ENCODE assay signal across 8 cellular contexts in genomic region chr1:47996060-47996405, GRCh38. TPM values are rescaled to one million over a fixed set of nuclear protein-coding genes. Genes with fewer than 3 reads are reported as not detected.
DNase-seq lines count a peak whose midpoint lies in the region; ATAC-seq, FAIRE-seq and TF ChIP-seq lines count a peak whose summit lies in the region.

No MANE protein-coding gene starts in this region.

- peak overlapping the region; percentile 99 for H3K4me2 ChIP-seq in A549

- H3K4me1 Mint-ChIP-seq in endodermal cell = peaks cover 68% of the 10 kb centered on the region
- peaks cover 3 to 12% (median 8%) of the 10 kb centered on the region in 4 donors for H3K4me1 Mint-ChIP-seq in naive thymus-derived CD8-positive, alpha-beta T cell

- H3K36me3 ChIP-seq in endodermal cell (ENCODE audit: control insufficient read depth, insufficient read depth, low read length) = peaks cover 41% of the 10 kb centered on the region

- peak overlapping the region; percentile 13 for H3K27ac Mint-ChIP-seq in endodermal cell
- H3K27ac Mint-ChIP-seq in naive thymus-derived CD8-positive, alpha-beta T cell = peak overlapping the region in 1 of 10 donors; percentile 24

- TF ChIP-seq CTCF in A549 (IDR thresholded peaks at IDR 0.05) (no peak), endodermal cell (conservative IDR thresholded peaks at IDR 0.05) (no peak)

- no peak for TF ChIP-seq EP300 in A549 (IDR thresholded peaks at IDR 0.05)

- WGBS in A549 (ENCODE audit: missing lambda C conversion rate) = 56% methylated on average over 7 of the region's 7 CpGs
- WGBS in endodermal cell (ENCODE audit: insufficient coverage in 1 of 2, insufficient read length in 1 of 2), 2 experiments = 0 to 3% methylated on average over 4 to 7 of the region's 7 CpGs

- TF ChIP-seq RAD21 in A549 (conservative IDR thresholded peaks at IDR 0.05 in 1 of 2, IDR thresholded peaks at IDR 0.05 in 1 of 2) = no peak

- POLR2A ChIA-PET in A549 (lab: Yijun Ruan, JAX) = no interaction called here
- POLR2A ChIA-PET in naive thymus-derived CD8-positive, alpha-beta T cell (lab: Charles Lee) = no interaction called here

- H3K4me3 Mint-ChIP-seq in endodermal cell = peak overlapping the region; percentile 81
- peak overlapping the region; percentile 47 to 88 (median 72) for H3K4me3 Mint-ChIP-seq in naive thymus-derived CD8-positive, alpha-beta T cell

- CTCF ChIA-PET in A549 (lab: Yijun Ruan, JAX) = no interaction called here

- H3K9me3 Mint-ChIP-seq in endodermal cell = no peaks in the 10 kb centered on the region
- H3K9me3 Mint-ChIP-seq in naive thymus-derived CD8-positive, alpha-beta T cell = peaks cover 0 to 2% (median 0%) of the 10 kb centered on the region in 9 donors

- no peaks in the 10 kb centered on the region for H3K27me3 ChIP-seq in endodermal cell (ENCODE audit: control insufficient read depth, insufficient read depth, low read length, poor library complexity, severe bottlenecking)

- peak overlapping the region; percentile 83 for H3K4me3 ChIP-seq in A549
- peak overlapping the region; percentile 97 for H3K4me3 ChIP-seq in endodermal cell (ENCODE audit: low read length)

- H3K9me3 ChIP-seq in A549 (no peaks in the 10 kb centered on the region), endodermal cell (ENCODE audit: control insufficient read depth, low read length) (no peaks in the 10 kb centered on the region)

- H3K27me3 Mint-ChIP-seq in endodermal cell (ENCODE audit: insufficient read depth) = peaks cover 24% of the 10 kb centered on the region
- H3K27me3 Mint-ChIP-seq in naive thymus-derived CD8-positive, alpha-beta T cell = peaks cover 36 to 82% (median 53%) of the 10 kb centered on the region in 5 donors

- H3K27ac ChIP-seq in A549 (peak overlapping the region in 1 of 2 experiments; percentile 96; a peak in 3 of 6 replicates), endodermal cell (ENCODE audit: low read depth, low read length) (no peak overlapping the region)

- TF ChIP-seq POLR2A in A549 (IDR thresholded peaks at IDR 0.05; ENCODE audit: low read length) = no peak

- DNase-seq in A549 (ENCODE audit: low read depth in 1 of 2, low spot score in 1 of 2) (no peak), HuH-7.5 (ENCODE audit: low spot score) (peak; percentile 38), endodermal cell (no peak), SKM-1 treated with dmso at 0.1 percent for 144 hours (lab: John Stamatoyannopoulos, UW; ENCODE audit: unreplicated experiment) (no peak)
- no peak for DNase-seq in naive thymus-derived CD8-positive, alpha-beta T cell

- ATAC-seq in A549 (no peak), GM18520 (IDR thresholded peaks at IDR 0.05; ENCODE audit: unreplicated experiment) (no peak), HG03196 (IDR thresholded peaks at IDR 0.05; ENCODE audit: unreplicated experiment) (no peak), GM19035 (IDR thresholded peaks at IDR 0.05; ENCODE audit: unreplicated experiment) (no peak)
- no peak for ATAC-seq in naive thymus-derived CD8-positive, alpha-beta T cell

- H3K4me1 ChIP-seq in A549 (no peaks in the 10 kb centered on the region), endodermal cell (ENCODE audit: control insufficient read depth, insufficient read depth, low read length) (peaks cover 35% of the 10 kb centered on the region)

- peak overlapping the region; percentile 69 for H3K9ac ChIP-seq in endodermal cell (ENCODE audit: extremely low read depth, low read length, poor library complexity, severe bottlenecking)

- FAIRE-seq in A549 (lab: Jason Lieb, UNC) = no peak

- H3K36me3 Mint-ChIP-seq in endodermal cell (ENCODE audit: low read depth) = peaks cover 36% of the 10 kb centered on the region
- H3K36me3 Mint-ChIP-seq in naive thymus-derived CD8-positive, alpha-beta T cell = peaks cover 0 to 7% (median 0%) of the 10 kb centered on the region in 3 donors

TF ChIP-seq in A549, 52 proteins besides CTCF, POLR2A, EP300 and RAD21:
- no peak for TF ChIP-seq E2F6 (IDR thresholded peaks at IDR 0.05; ENCODE audit: borderline replicate concordance, low read depth)
- no peak for TF ChIP-seq CEBPB (IDR thresholded peaks at IDR 0.05)
- no peak for TF ChIP-seq CBX2 (IDR thresholded peaks at IDR 0.05; ENCODE audit: borderline replicate concordance, low read depth)
- TF ChIP-seq SMC3 (IDR thresholded peaks at IDR 0.05) = no peak
- TF ChIP-seq ZFP36 (IDR thresholded peaks at IDR 0.05; ENCODE audit: borderline replicate concordance, partially characterized antibody) = no peak
- TF ChIP-seq KDM5A (IDR thresholded peaks at IDR 0.05) = no peak
- no peak for TF ChIP-seq MYC (IDR thresholded peaks at IDR 0.05; ENCODE audit: borderline replicate concordance, low read length)
- TF ChIP-seq, protein P1, sequence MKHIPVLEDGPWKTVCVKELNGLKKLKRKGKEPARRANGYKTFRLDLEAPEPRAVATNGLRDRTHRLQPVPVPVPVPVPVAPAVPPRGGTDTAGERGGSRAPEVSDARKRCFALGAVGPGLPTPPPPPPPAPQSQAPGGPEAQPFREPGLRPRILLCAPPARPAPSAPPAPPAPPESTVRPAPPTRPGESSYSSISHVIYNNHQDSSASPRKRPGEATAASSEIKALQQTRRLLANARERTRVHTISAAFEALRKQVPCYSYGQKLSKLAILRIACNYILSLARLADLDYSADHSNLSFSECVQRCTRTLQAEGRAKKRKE (CRISPR knock-in tag; IDR thresholded peaks at IDR 0.05; ENCODE audit: low read depth) = no peak

RNA-seq across cellular contexts. Expression of gene TRABD2B, which starts 1.2 kb away (rescaled TPM):
- 0.03 and 0.04 TPM in 2 replicates for polyA plus RNA-seq in A549 (2011; rRNA removed)
- 0.03 and 0.05 TPM in 2 replicates for polyA plus RNA-seq in A549 (2012; cell fraction: cytosol; rRNA removed)
- polyA plus RNA-seq in A549 (2012; cell fraction: nucleus; rRNA removed) = 0.11 and 0.12 TPM in 2 replicates
- polyA plus RNA-seq in A549 (2017; fragmentation: RNase III; extraction: RNeasy Plus Mini Kit Qiagen cat#74134 plus additional on column Dnase treatment) = 0.18 to 0.29 TPM (median 0.21 TPM) in 3 replicates
- polyA minus RNA-seq in A549 (2011; rRNA and poly(A)+ RNA removed) = 0.08 and 0.15 TPM in 2 replicates
- 10 to 100 TPM; 24.4 to 28.0 TPM for total RNA-seq in endodermal cell
- 6.2 TPM for polyA plus RNA-seq in endodermal cell (2013, experiment 1 of 2)
- 6.0 TPM for polyA plus RNA-seq in endodermal cell (2013, experiment 2 of 2)
- not detected for total RNA-seq in naive thymus-derived CD8-positive, alpha-beta T cell
- not detected for polyA plus RNA-seq in naive thymus-derived CD8-positive, alpha-beta T cell

Comparison
In these comparisons a context has a peak if more than half of its experiments do, and no peak if none do; other contexts are left out.
1. RNA of gene TRABD2B, which starts 1.2 kb away (total RNA-seq): 24.4 to 28.0 TPM in endodermal cell; not detected in naive thymus-derived CD8-positive, alpha-beta T cell; every median in the first group is over 10 times any median in the second.